In the genomic region with DNA sequence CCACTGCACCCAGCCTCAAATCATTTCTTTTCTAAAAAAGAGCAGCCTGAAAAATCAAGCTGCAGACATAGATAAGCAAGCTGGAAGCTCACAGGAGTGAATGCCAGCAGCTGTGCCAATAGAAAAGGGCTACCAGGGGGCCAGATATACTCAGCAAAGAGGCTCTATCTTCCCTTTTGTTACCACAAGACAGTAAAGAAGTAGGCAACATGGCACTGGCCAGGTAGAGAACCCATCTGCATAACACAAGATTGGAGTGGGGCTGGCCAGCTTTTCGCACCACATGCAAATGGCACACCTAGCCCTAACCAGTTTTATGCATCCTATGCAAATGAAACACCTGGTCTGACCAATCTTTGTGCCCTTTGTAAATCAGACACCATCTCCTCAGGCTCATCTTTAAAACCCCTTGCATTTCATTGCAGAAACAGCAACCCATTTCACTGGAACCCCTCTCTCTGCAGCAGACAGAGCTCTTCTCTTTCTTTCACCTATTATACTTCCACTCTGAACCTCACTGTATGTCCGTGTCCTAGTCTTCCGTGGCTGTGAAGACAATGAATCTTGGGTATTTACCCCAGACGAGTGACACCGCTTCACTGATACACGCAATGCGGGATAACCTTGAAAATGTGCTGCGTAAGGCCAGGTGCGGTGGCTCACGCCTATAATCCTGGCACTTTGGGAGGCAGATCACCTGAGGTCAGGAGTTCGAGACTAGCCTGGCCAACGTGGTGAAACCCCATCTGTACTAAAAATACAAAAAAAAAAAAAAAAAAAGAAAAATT, we compare ENCODE assay signal across 1 cellular context.
TF ChIP-seq lines count a peak whose summit lies in the region.

No MANE protein-coding gene starts in this region.

TF ChIP-seq in H1, 55 proteins besides CTCF, POLR2A, EP300 and RAD21:
- TF ChIP-seq POU5F1 (IDR thresholded peaks at IDR 0.05; ENCODE audit: low read depth, low read length) (peak; percentile 61; the same call in 1 of the 2 replicates), SIRT6 (IDR thresholded peaks at IDR 0.05; ENCODE audit: low read length) (no peak), SP2 (IDR thresholded peaks at IDR 0.05; ENCODE audit: low read length) (no peak), MAFK (IDR thresholded peaks at IDR 0.05; ENCODE audit: low read depth, low read length) (0 out of 2 replicates have a peak, but pooled peaks have one; percentile 24), GTF2F1 (IDR thresholded peaks at IDR 0.05; ENCODE audit: borderline replicate concordance, low read depth, low read length) (no peak), TCF12 (IDR thresholded peaks at IDR 0.05; ENCODE audit: low read depth, low read length) (peak; percentile 86), CTBP2 (IDR thresholded peaks at IDR 0.05; ENCODE audit: borderline replicate concordance, insufficient read depth, insufficient read length, low read length) (no peak), ASH2L (IDR thresholded peaks at IDR 0.05; ENCODE audit: low read length) (peak; percentile 71), BCL11A (IDR thresholded peaks at IDR 0.05; ENCODE audit: low read depth in 2 of 2, low read length in 2 of 2) (no peak), BACH1 (IDR thresholded peaks at IDR 0.05; ENCODE audit: low read length) (peak; percentile 48; the same call in 1 of the 2 replicates), YY1 (IDR thresholded peaks at IDR 0.05; ENCODE audit: low read depth, low read length) (peak; percentile 76), SP4 (IDR thresholded peaks at IDR 0.05; ENCODE audit: low read length) (no peak), BRCA1 (IDR thresholded peaks at IDR 0.05; ENCODE audit: low read depth, low read length) (no peak), KDM1A (IDR thresholded peaks at IDR 0.05; ENCODE audit: borderline replicate concordance, low read length) (no peak), SRF (IDR thresholded peaks at IDR 0.05; ENCODE audit: low read depth, low read length) (no peak), SIN3A (conservative IDR thresholded peaks at IDR 0.05 in 1 of 2, IDR thresholded peaks at IDR 0.05 in 1 of 2; ENCODE audit: low read depth in 1 of 2, low read length in 2 of 2) (0 out of 4 replicates have a peak, but pooled peaks of 1 of the 2 experiments have one; percentile 36), POLR2AphosphoS5 (IDR thresholded peaks at IDR 0.05; ENCODE audit: low read depth, low read length) (peak; percentile 19), CBX5 (IDR thresholded peaks at IDR 0.05; ENCODE audit: low read depth, low read length) (no peak), RBBP5 (IDR thresholded peaks at IDR 0.05; ENCODE audit: borderline replicate concordance, low read depth, low read length) (0 out of 2 replicates have a peak, but pooled peaks have one; percentile 40), HDAC2 (IDR thresholded peaks at IDR 0.05; ENCODE audit: borderline replicate concordance in 1 of 2, low read depth in 2 of 2, low read length in 2 of 2) (peak in 1 of 2 experiments; percentile 5; a peak in 2 of 4 replicates), PHF8 (conservative IDR thresholded peaks at IDR 0.05; ENCODE audit: low read depth, low read length) (no peak), SP1 (IDR thresholded peaks at IDR 0.05; ENCODE audit: low read depth, low read length) (peak; percentile 73; the same call in 1 of the 2 replicates), NANOG (IDR thresholded peaks at IDR 0.05; ENCODE audit: insufficient read depth, low read depth, low read length, poor library complexity, severe bottlenecking) (peak; percentile 71)
- TF ChIP-seq, protein P1, sequence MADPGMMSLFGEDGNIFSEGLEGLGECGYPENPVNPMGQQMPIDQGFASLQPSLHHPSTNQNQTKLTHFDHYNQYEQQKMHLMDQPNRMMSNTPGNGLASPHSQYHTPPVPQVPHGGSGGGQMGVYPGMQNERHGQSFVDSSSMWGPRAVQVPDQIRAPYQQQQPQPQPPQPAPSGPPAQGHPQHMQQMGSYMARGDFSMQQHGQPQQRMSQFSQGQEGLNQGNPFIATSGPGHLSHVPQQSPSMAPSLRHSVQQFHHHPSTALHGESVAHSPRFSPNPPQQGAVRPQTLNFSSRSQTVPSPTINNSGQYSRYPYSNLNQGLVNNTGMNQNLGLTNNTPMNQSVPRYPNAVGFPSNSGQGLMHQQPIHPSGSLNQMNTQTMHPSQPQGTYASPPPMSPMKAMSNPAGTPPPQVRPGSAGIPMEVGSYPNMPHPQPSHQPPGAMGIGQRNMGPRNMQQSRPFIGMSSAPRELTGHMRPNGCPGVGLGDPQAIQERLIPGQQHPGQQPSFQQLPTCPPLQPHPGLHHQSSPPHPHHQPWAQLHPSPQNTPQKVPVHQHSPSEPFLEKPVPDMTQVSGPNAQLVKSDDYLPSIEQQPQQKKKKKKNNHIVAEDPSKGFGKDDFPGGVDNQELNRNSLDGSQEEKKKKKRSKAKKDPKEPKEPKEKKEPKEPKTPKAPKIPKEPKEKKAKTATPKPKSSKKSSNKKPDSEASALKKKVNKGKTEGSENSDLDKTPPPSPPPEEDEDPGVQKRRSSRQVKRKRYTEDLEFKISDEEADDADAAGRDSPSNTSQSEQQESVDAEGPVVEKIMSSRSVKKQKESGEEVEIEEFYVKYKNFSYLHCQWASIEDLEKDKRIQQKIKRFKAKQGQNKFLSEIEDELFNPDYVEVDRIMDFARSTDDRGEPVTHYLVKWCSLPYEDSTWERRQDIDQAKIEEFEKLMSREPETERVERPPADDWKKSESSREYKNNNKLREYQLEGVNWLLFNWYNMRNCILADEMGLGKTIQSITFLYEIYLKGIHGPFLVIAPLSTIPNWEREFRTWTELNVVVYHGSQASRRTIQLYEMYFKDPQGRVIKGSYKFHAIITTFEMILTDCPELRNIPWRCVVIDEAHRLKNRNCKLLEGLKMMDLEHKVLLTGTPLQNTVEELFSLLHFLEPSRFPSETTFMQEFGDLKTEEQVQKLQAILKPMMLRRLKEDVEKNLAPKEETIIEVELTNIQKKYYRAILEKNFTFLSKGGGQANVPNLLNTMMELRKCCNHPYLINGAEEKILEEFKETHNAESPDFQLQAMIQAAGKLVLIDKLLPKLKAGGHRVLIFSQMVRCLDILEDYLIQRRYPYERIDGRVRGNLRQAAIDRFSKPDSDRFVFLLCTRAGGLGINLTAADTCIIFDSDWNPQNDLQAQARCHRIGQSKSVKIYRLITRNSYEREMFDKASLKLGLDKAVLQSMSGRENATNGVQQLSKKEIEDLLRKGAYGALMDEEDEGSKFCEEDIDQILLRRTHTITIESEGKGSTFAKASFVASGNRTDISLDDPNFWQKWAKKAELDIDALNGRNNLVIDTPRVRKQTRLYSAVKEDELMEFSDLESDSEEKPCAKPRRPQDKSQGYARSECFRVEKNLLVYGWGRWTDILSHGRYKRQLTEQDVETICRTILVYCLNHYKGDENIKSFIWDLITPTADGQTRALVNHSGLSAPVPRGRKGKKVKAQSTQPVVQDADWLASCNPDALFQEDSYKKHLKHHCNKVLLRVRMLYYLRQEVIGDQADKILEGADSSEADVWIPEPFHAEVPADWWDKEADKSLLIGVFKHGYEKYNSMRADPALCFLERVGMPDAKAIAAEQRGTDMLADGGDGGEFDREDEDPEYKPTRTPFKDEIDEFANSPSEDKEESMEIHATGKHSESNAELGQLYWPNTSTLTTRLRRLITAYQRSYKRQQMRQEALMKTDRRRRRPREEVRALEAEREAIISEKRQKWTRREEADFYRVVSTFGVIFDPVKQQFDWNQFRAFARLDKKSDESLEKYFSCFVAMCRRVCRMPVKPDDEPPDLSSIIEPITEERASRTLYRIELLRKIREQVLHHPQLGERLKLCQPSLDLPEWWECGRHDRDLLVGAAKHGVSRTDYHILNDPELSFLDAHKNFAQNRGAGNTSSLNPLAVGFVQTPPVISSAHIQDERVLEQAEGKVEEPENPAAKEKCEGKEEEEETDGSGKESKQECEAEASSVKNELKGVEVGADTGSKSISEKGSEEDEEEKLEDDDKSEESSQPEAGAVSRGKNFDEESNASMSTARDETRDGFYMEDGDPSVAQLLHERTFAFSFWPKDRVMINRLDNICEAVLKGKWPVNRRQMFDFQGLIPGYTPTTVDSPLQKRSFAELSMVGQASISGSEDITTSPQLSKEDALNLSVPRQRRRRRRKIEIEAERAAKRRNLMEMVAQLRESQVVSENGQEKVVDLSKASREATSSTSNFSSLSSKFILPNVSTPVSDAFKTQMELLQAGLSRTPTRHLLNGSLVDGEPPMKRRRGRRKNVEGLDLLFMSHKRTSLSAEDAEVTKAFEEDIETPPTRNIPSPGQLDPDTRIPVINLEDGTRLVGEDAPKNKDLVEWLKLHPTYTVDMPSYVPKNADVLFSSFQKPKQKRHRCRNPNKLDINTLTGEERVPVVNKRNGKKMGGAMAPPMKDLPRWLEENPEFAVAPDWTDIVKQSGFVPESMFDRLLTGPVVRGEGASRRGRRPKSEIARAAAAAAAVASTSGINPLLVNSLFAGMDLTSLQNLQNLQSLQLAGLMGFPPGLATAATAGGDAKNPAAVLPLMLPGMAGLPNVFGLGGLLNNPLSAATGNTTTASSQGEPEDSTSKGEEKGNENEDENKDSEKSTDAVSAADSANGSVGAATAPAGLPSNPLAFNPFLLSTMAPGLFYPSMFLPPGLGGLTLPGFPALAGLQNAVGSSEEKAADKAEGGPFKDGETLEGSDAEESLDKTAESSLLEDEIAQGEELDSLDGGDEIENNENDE (IDR thresholded peaks at IDR 0.05; ENCODE audit: insufficient replicate concordance, low read length) = no peak
- TF ChIP-seq, protein P2, sequence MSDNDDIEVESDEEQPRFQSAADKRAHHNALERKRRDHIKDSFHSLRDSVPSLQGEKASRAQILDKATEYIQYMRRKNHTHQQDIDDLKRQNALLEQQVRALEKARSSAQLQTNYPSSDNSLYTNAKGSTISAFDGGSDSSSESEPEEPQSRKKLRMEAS (IDR thresholded peaks at IDR 0.05) = peak; percentile 55; the same call in 1 of the 2 replicates
